15 cellular contexts compared by ENCODE assay signal in the genomic region with DNA sequence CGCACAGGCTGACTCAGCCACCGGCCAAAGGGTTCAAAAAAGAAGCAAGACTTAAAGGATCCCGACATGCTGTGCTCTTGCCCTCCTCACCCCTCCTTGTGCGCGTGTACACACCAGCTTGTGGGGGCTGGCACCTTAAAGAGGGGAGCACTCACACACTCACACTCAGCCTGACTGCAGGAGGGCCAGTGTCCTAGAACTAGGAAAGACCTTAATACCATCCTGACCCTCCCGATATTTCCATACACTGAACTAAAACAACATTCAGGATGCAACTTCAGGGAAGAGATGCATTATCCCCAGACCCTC. TPM values are rescaled to one million over a fixed set of nuclear protein-coding genes. Genes with fewer than 3 reads are reported as not detected.
DNase-seq lines count a peak whose midpoint lies in the region; ATAC-seq, FAIRE-seq and TF ChIP-seq lines count a peak whose summit lies in the region.
"Had no signal": no experiment of that assay in that cellular context is flagged by ENCODE, and none has a peak within 500 bp of the region (broad histone marks: within the 10 kb centered on the region; RNA-seq: fewer than 3 reads in every experiment).

No MANE protein-coding gene starts in this region.

- peaks cover 35% of the 10 kb centered on the region for H3K79me2 ChIP-seq in astrocyte (ENCODE audit: insufficient read depth, low read length)

- intact Hi-C loops in lower leg skin (cut with DNase I; ENCODE audit: low total_unique reads) = no loop called here

- no peak for TF ChIP-seq CTCF in astrocyte (IDR thresholded peaks at IDR 0.05; ENCODE audit: insufficient read depth, low read depth, low read length)
- TF ChIP-seq CTCF in fibroblast of villous mesenchyme (IDR thresholded peaks at IDR 0.05; ENCODE audit: insufficient read depth, low read depth, low read length) = no peak
- no peak for TF ChIP-seq CTCF in neural crest cell (conservative IDR thresholded peaks at IDR 0.05)
- no peak for TF ChIP-seq CTCF in type B pancreatic cell (conservative IDR thresholded peaks at IDR 0.05)
- no peak for TF ChIP-seq CTCF in lower leg skin (IDR thresholded peaks at IDR 0.05)

- peak overlapping the region; percentile 48 for H3K4me2 ChIP-seq in astrocyte (ENCODE audit: low read length)
- H3K4me2 ChIP-seq: GM23338 had no signal

- H3K9me3 Mint-ChIP-seq in astrocyte (ENCODE audit: unreplicated experiment) (no peaks in the 10 kb centered on the region), neural crest cell (no peaks in the 10 kb centered on the region), type B pancreatic cell (no peaks in the 10 kb centered on the region)
- H3K9me3 Mint-ChIP-seq: activated CD4-positive, alpha-beta memory T cell treated with anti-CD3 and anti-CD28 coated beads, Interleukin-2, amount 10 ng/mL, durations not matched to agents 7 days and 5 days; activated T-helper 2 cell treated with anti-CD3 and anti-CD28 coated beads, Interferon-gamma antibody, Interleukin-2, Interleukin-4, amounts not matched to agents 10 μg/mL and 5 μg/mL and 100 μg/mL, durations not matched to agents 14 hours and 24 hours and 36 hours; GM23338 had no signal

- H3K4me1 ChIP-seq in astrocyte (ENCODE audit: insufficient read depth, low read length) = peaks cover 29% of the 10 kb centered on the region
- H3K4me1 ChIP-seq: breast epithelium had no signal

- no peak overlapping the region for H3K9ac ChIP-seq in astrocyte (ENCODE audit: low read length)

- DNase-seq in astrocyte (ENCODE audit: low read depth) (no peak), fibroblast of villous mesenchyme (ENCODE audit: low read depth) (no peak), neural crest cell (ENCODE audit: low read depth, low spot score) (no peak), type B pancreatic cell (ENCODE audit: extremely low spot score, unreplicated experiment) (no peak), NCI-H2029 (lab: John Stamatoyannopoulos, UW) (no peak), lower leg skin (ENCODE audit: low spot score in 2 of 2) (no peak)
- DNase-seq: activated CD4-positive, alpha-beta memory T cell treated with anti-CD3 and anti-CD28 coated beads, Interleukin-2, amount 10 ng/mL, durations not matched to agents 7 days and 5 days; NCI-H2081; NCI-H774; stimulated activated CD4-positive, alpha-beta T cell treated with anti-CD3 and anti-CD28 coated beads, Interleukin-4, amount 100 ng/mL, for 1 hour had no signal

- 63 to 69% methylated on average over 6 of the region's 6 CpGs for WGBS in lower leg skin, 2 donors

- no peak for ATAC-seq in GM18517 (IDR thresholded peaks at IDR 0.05; ENCODE audit: unreplicated experiment)

- H3K36me3 Mint-ChIP-seq in astrocyte (ENCODE audit: low read depth, unreplicated experiment) = peaks cover 20% of the 10 kb centered on the region
- no peaks in the 10 kb centered on the region for H3K36me3 Mint-ChIP-seq in neural crest cell (ENCODE audit: low read depth)
- peaks cover 11% of the 10 kb centered on the region for H3K36me3 Mint-ChIP-seq in type B pancreatic cell

- H3K27me3 Mint-ChIP-seq in astrocyte (ENCODE audit: low read depth, unreplicated experiment) = peaks cover 9% of the 10 kb centered on the region
- H3K27me3 Mint-ChIP-seq in neural crest cell (ENCODE audit: low read depth) = peaks cover 8% of the 10 kb centered on the region
- peaks cover 17% of the 10 kb centered on the region for H3K27me3 Mint-ChIP-seq in type B pancreatic cell

- no peak for TF ChIP-seq POLR2A in lower leg skin (IDR thresholded peaks at IDR 0.05)

- H2AFZ ChIP-seq in astrocyte (ENCODE audit: low read depth, low read length) = peak overlapping the region; percentile 41
- H2AFZ ChIP-seq: GM23338 had no signal

- peaks cover 13% of the 10 kb centered on the region for H3K36me3 ChIP-seq in astrocyte (ENCODE audit: insufficient read depth, low read length)
- H3K36me3 ChIP-seq: breast epithelium had no signal

- peak overlapping the region; percentile 14 for H3K27ac Mint-ChIP-seq in astrocyte (ENCODE audit: unreplicated experiment)
- H3K27ac Mint-ChIP-seq in neural crest cell (ENCODE audit: unreplicated experiment) = peak overlapping the region; percentile 89
- peak overlapping the region; percentile 71 for H3K27ac Mint-ChIP-seq in type B pancreatic cell
- H3K27ac Mint-ChIP-seq: activated CD4-positive, alpha-beta memory T cell treated with anti-CD3 and anti-CD28 coated beads, Interleukin-2, amount 10 ng/mL, durations not matched to agents 7 days and 5 days; activated T-helper 2 cell treated with anti-CD3 and anti-CD28 coated beads, Interferon-gamma antibody, Interleukin-2, Interleukin-4, amounts not matched to agents 10 μg/mL and 5 μg/mL and 100 μg/mL, durations not matched to agents 14 hours and 24 hours and 36 hours had no signal

- peaks cover 24% of the 10 kb centered on the region for H3K4me1 Mint-ChIP-seq in astrocyte (ENCODE audit: low read depth, unreplicated experiment)
- peaks cover 64% of the 10 kb centered on the region for H3K4me1 Mint-ChIP-seq in neural crest cell
- H3K4me1 Mint-ChIP-seq in type B pancreatic cell (ENCODE audit: unreplicated experiment) = peaks cover 34% of the 10 kb centered on the region

- H4K20me1 ChIP-seq in astrocyte (ENCODE audit: insufficient read depth, low read length) = peaks cover 54% of the 10 kb centered on the region

- FAIRE-seq in astrocyte (lab: Jason Lieb, UNC) = no peak
- FAIRE-seq: endothelial cell of umbilical vein had no signal

- H3K4me3 Mint-ChIP-seq in astrocyte (ENCODE audit: unreplicated experiment) = no peak overlapping the region
- peak overlapping the region; percentile 70 for H3K4me3 Mint-ChIP-seq in neural crest cell
- H3K4me3 Mint-ChIP-seq in type B pancreatic cell = peak overlapping the region; percentile 75
- H3K4me3 Mint-ChIP-seq: activated CD4-positive, alpha-beta memory T cell treated with anti-CD3 and anti-CD28 coated beads, Interleukin-2, amount 10 ng/mL, durations not matched to agents 7 days and 5 days; GM23338 had no signal

- no peaks in the 10 kb centered on the region for H3K27me3 ChIP-seq in astrocyte (ENCODE audit: insufficient read depth, low read length)
- H3K27me3 ChIP-seq: breast epithelium had no signal

- no peaks in the 10 kb centered on the region for H3K9me3 ChIP-seq in astrocyte (ENCODE audit: insufficient read depth, low read depth, low read length)
- H3K9me3 ChIP-seq: breast epithelium had no signal

- H3K4me3 ChIP-seq in astrocyte (ENCODE audit: insufficient read depth, low read depth, low read length) (no peak overlapping the region), fibroblast of villous mesenchyme (ENCODE audit: low read depth, low read length) (peak overlapping the region; percentile 49), lower leg skin (ENCODE audit: low read depth, poor library complexity, severe bottlenecking) (no peak overlapping the region)
- H3K4me3 ChIP-seq: GM23338 had no signal

- no peak overlapping the region for H3K27ac ChIP-seq in astrocyte (ENCODE audit: low read depth, low read length)

RNA-seq across cellular contexts. Expression of gene PKDCC, which starts 5.6 kb away (rescaled TPM):
- total RNA-seq in astrocyte (6.9 and 9.7 TPM in 2 replicates), fibroblast of villous mesenchyme (8.2 and 31.2 TPM in 2 replicates), neural crest cell (74.4 and 81.9 TPM in 2 replicates), type B pancreatic cell (ENCODE audit: low replicate concordance) (81.8 and 158 TPM in 2 replicates), lower leg skin (10 to 100 TPM in 1 of 4 donors, 1 to 10 TPM in 3; 4.0 to 13.3 (median 6.2) TPM)
- total RNA-seq: activated CD4-positive, alpha-beta memory T cell treated with anti-CD3 and anti-CD28 coated beads, Interleukin-2, amount 10 ng/mL, durations not matched to agents 7 days and 5 days had no signal

Comparison
In these comparisons a context has a peak if more than half of its experiments do, and no peak if none do; other contexts are left out.
1. H3K27ac Mint-ChIP-seq: peak in every context shown above with its lines; median percentile 89 in neural crest cell; 71 in type B pancreatic cell; 14 in astrocyte.